Comparison of ENCODE assay signal across 10 cellular contexts in the genomic region with DNA sequence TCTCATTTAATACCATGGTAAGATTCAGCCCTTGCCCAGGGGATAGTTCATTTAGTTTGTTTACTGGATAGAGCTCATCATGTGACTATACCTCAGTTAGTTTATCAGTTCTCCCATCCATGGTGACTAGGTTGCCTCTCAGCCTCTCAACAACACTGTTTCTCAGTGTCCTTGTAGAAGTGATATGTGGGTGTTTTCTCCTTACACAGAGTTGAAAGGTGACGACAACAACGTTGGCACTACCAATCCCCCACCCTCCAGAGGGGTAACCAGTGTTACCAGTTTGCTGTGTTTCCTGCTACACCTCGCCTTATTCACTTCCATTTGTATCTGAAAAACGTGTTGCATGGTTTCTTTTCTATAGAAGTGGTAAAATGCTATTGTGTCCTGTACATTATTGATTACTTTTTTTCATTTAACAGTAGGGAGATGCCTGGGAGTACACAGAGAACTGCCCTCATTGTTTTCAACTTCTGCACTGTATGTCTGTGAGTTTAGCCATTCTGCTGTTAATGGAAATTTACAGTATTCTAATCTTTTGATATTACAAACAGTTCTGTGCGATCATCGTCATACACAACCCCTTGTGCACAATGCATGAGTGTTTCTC. TPM values are rescaled to one million over a fixed set of nuclear protein-coding genes. Genes with fewer than 3 reads are reported as not detected.
DNase-seq lines count a peak whose midpoint lies in the region; ATAC-seq and TF ChIP-seq lines count a peak whose summit lies in the region.
"Had no signal": no experiment of that assay in that cellular context is flagged by ENCODE, and none has a peak within 500 bp of the region (broad histone marks: within the 10 kb centered on the region; RNA-seq: fewer than 3 reads in every experiment).

No MANE protein-coding gene starts in this region.

- peak overlapping the region in 1 of 2 donors; percentile 37 for H3K4me3 Mint-ChIP-seq in activated T-cell treated with anti-CD3 and anti-CD28 coated beads, Interleukin-2, amount 50 U/mL, for 72 hours
- no peak overlapping the region for H3K4me3 Mint-ChIP-seq in activated T-cell treated with anti-CD3 and anti-CD28 coated beads, Interleukin-2, amount 50 U/mL, for 4 hours
- peak overlapping the region in 3 of 5 experiments; percentile 11 to 70 (median 22) for H3K4me3 Mint-ChIP-seq in brain

- H3K36me3 Mint-ChIP-seq in activated T-cell treated with anti-CD3 and anti-CD28 coated beads, Interleukin-2, amount 50 U/mL, for 72 hours (ENCODE audit: insufficient read depth in 2 of 2), result peaks cover 29 to 71% of the 10 kb centered on the region in 2 donors
- H3K36me3 Mint-ChIP-seq in activated T-cell treated with anti-CD3 and anti-CD28 coated beads, Interleukin-2, amount 50 U/mL, for 4 hours (ENCODE audit: insufficient read depth), result peaks cover 40% of the 10 kb centered on the region
- peaks cover 56% of the 10 kb centered on the region for H3K36me3 Mint-ChIP-seq in brain

- H3K27me3 ChIP-seq in tibial artery, result no peaks in the 10 kb centered on the region
- H3K27me3 ChIP-seq: BE2C had no signal

- DNase-seq in activated T-cell treated with anti-CD3 and anti-CD28 coated beads, Interleukin-2, amount 50 U/mL, for 72 hours, result no peak
- DNase-seq in activated T-cell treated with anti-CD3 and anti-CD28 coated beads, Interleukin-2, amount 50 U/mL, for 4 hours, result no peak
- DNase-seq in kidney tubule cell (ENCODE audit: low spot score) (peak; percentile 30), tibial artery (no peak), germinal center (ENCODE audit: low spot score) (no peak)
- DNase-seq: BE2C; stimulated activated CD4-positive, alpha-beta T cell treated with anti-CD3 and anti-CD28 coated beads, Interleukin-1b, Interleukin-23, amount 100 ng/mL, for 48 hours had no signal

- H3K27ac ChIP-seq in tibial artery, result peak overlapping the region; percentile 13 to 27

- peak overlapping the region; percentile 86 for H3K27ac Mint-ChIP-seq in activated T-cell treated with anti-CD3 and anti-CD28 coated beads, Interleukin-2, amount 50 U/mL, for 72 hours
- peak overlapping the region in 3 of 5 experiments; percentile 26 to 80 (median 64) for H3K27ac Mint-ChIP-seq in brain

- peaks cover 0 to 99% (median 56%) of the 10 kb centered on the region in 4 donors for H3K4me1 ChIP-seq in tibial artery

- H3K4me3 ChIP-seq in tibial artery, result peak overlapping the region; percentile 2 to 23

- no peak for ATAC-seq in activated T-cell treated with anti-CD3 and anti-CD28 coated beads, Interleukin-2, amount 50 U/mL, for 72 hours (replicated peaks in 1 of 2)
- no peak for ATAC-seq in activated T-cell treated with anti-CD3 and anti-CD28 coated beads, Interleukin-2, amount 50 U/mL, for 4 hours
- ATAC-seq in HG03521 (IDR thresholded peaks at IDR 0.05; ENCODE audit: unreplicated experiment) (no peak), HG03460 (IDR thresholded peaks at IDR 0.05; ENCODE audit: unreplicated experiment) (no peak)

- no peaks in the 10 kb centered on the region for H3K27me3 Mint-ChIP-seq in activated T-cell treated with anti-CD3 and anti-CD28 coated beads, Interleukin-2, amount 50 U/mL, for 72 hours (ENCODE audit: low read depth)
- H3K27me3 Mint-ChIP-seq in activated T-cell treated with anti-CD3 and anti-CD28 coated beads, Interleukin-2, amount 50 U/mL, for 4 hours (ENCODE audit: low read depth), result no peaks in the 10 kb centered on the region
- peaks cover 6% of the 10 kb centered on the region for H3K27me3 Mint-ChIP-seq in brain

- H3K9me3 ChIP-seq in tibial artery, result no peaks in the 10 kb centered on the region
- H3K9me3 ChIP-seq: BE2C had no signal

- intact Hi-C loops in tibial artery (cut with DNase I; ENCODE audit: low total_unique reads), result no loop called here

- no peaks in the 10 kb centered on the region for H3K9me3 Mint-ChIP-seq in activated T-cell treated with anti-CD3 and anti-CD28 coated beads, Interleukin-2, amount 50 U/mL, for 72 hours
- H3K9me3 Mint-ChIP-seq in activated T-cell treated with anti-CD3 and anti-CD28 coated beads, Interleukin-2, amount 50 U/mL, for 4 hours, result no peaks in the 10 kb centered on the region
- H3K9me3 Mint-ChIP-seq in brain, result no peaks in the 10 kb centered on the region

- TF ChIP-seq CTCF in brain (conservative IDR thresholded peaks at IDR 0.05), result no peak
- TF ChIP-seq CTCF in tibial artery (IDR thresholded peaks at IDR 0.05), result no peak

- H3K4me1 Mint-ChIP-seq in activated T-cell treated with anti-CD3 and anti-CD28 coated beads, Interleukin-2, amount 50 U/mL, for 72 hours (ENCODE audit: low read depth), result peaks cover 93% of the 10 kb centered on the region
- H3K4me1 Mint-ChIP-seq in activated T-cell treated with anti-CD3 and anti-CD28 coated beads, Interleukin-2, amount 50 U/mL, for 4 hours (ENCODE audit: low read depth), result peaks cover 77% of the 10 kb centered on the region
- peaks cover 59% of the 10 kb centered on the region for H3K4me1 Mint-ChIP-seq in brain

- H3K36me3 ChIP-seq in tibial artery, result peaks cover 56 to 81% (median 58%) of the 10 kb centered on the region in 3 donors

RNA-seq across cellular contexts. Expression of a gene that starts 11.6 kb away (rescaled TPM):
- 1,000 to 10,000 TPM in 1 of 2 donors, 100 to 1,000 TPM in 1; 678 to 1,151 TPM for total RNA-seq in activated T-cell treated with anti-CD3 and anti-CD28 coated beads, Interleukin-2, amount 50 U/mL, for 72 hours
- 100 to 1,000 TPM in 2 of 3 donors, 10 to 100 TPM in 1; 95.5 to 136 (median 123) TPM for total RNA-seq in activated T-cell treated with anti-CD3 and anti-CD28 coated beads, Interleukin-2, amount 50 U/mL, for 4 hours
- 3.8 TPM for polyA plus RNA-seq in brain (ENCODE audit: insufficient read depth, low read depth, low replicate concordance)

RNA-seq across cellular contexts. Expression of a gene that starts 47.7 kb away (rescaled TPM):
- total RNA-seq in activated T-cell treated with anti-CD3 and anti-CD28 coated beads, Interleukin-2, amount 50 U/mL, for 72 hours, result 10 to 100 TPM; 43.5 to 47.2 TPM
- total RNA-seq in activated T-cell treated with anti-CD3 and anti-CD28 coated beads, Interleukin-2, amount 50 U/mL, for 4 hours, result 10 to 100 TPM; 43.0 to 49.2 (median 44.9) TPM
- 20.3 TPM for polyA plus RNA-seq in brain (ENCODE audit: insufficient read depth, low read depth, low replicate concordance)

RNA-seq across cellular contexts. Expression of a gene that starts 51.7 kb away (rescaled TPM):
- 10 to 100 TPM; 16.4 to 18.8 TPM for total RNA-seq in activated T-cell treated with anti-CD3 and anti-CD28 coated beads, Interleukin-2, amount 50 U/mL, for 72 hours
- total RNA-seq in activated T-cell treated with anti-CD3 and anti-CD28 coated beads, Interleukin-2, amount 50 U/mL, for 4 hours, result 10 to 100 TPM in 1 of 3 donors, 1 to 10 TPM in 2; 7.0 to 11.1 (median 9.5) TPM
- polyA plus RNA-seq in brain (ENCODE audit: insufficient read depth, low read depth, low replicate concordance), result 4.0 TPM

Comparison
In these comparisons a context has a peak if more than half of its experiments do, and no peak if none do; other contexts are left out.
1. RNA of a gene that starts 11.6 kb away (total RNA-seq): 678 to 1,151 TPM in activated T-cell treated with anti-CD3 and anti-CD28 coated beads, Interleukin-2, amount 50 U/mL, for 72 hours; 95.5 to 136 TPM in activated T-cell treated with anti-CD3 and anti-CD28 coated beads, Interleukin-2, amount 50 U/mL, for 4 hours; every median in the first group is over 4 times any median in the second.